ENCODE assay signal across 31 cellular contexts in the genomic region with DNA sequence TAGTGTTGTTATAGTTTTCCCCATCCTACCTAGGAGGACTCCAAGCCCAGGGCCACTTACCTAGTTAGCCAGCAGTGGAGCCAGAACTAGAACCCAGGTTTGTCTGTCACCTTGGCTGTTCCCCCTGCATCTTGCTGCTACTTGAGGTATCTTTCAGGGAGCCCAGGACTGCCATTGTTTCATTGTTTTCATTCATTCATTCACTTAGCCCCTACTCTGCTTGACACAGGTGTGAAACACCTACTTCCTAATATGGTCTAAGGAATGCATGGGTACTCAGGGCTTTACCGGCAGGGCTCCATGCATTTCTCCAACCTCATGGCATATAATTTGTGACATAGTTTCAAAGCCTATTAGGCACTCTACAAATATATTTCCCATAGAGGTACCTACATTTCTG.
"Had no signal": no experiment of that assay in that cellular context is flagged by ENCODE, and none has a peak within 500 bp of the region (broad histone marks: within the 10 kb centered on the region; RNA-seq: fewer than 3 reads in every experiment).

No MANE protein-coding gene starts in this region.

- H3K36me3 Mint-ChIP-seq: activated naive CD4-positive, alpha-beta T cell treated with anti-CD3 and anti-CD28 coated beads, Interleukin-2, amount 50 U/mL, for 24 hours; activated naive CD8-positive, alpha-beta T cell treated with anti-CD3 and anti-CD28 coated beads for 36 hours had no signal

- H3K27me3 ChIP-seq: adrenal gland, body of pancreas, gastrocnemius medialis, heart left ventricle had no signal

- H3K9me3 ChIP-seq: adrenal gland, body of pancreas, gastrocnemius medialis, heart left ventricle had no signal

- FAIRE-seq: colon, TTC549 had no signal

- H3K9me3 Mint-ChIP-seq: activated B cell treated with CpG ODN at 0.5 μM for 24 hours; activated CD8-positive, alpha-beta T cell treated with anti-CD3 and anti-CD28 coated beads for 36 hours; activated naive CD4-positive, alpha-beta T cell treated with anti-CD3 and anti-CD28 coated beads, Interleukin-2, amount 50 U/mL, for 24 hours; activated naive CD8-positive, alpha-beta T cell treated with anti-CD3 and anti-CD28 coated beads for 36 hours; activated naive CD8-positive, alpha-beta T cell treated with anti-CD3 and anti-CD28 coated beads, Interleukin-2, amount 50 U/mL, for 24 hours; activated T-cell treated with anti-CD3 and anti-CD28 coated beads, Interleukin-2, amount 50 U/mL, for 4 hours; activated T-helper 17 cell treated with anti-CD3 and anti-CD28 coated beads, Interleukin-2, amount 50 U/mL, for 72 hours had no signal

- ATAC-seq: activated CD4-positive, CD25-positive, alpha-beta regulatory T cell treated with anti-CD3 and anti-CD28 coated beads, Interleukin-2, amount 50 U/mL, for 24 hours; activated CD8-positive, alpha-beta T cell treated with anti-CD3 and anti-CD28 coated beads for 36 hours; activated naive CD8-positive, alpha-beta T cell treated with anti-CD3 and anti-CD28 coated beads, Interleukin-2, amount 50 U/mL, for 24 hours; activated T-cell treated with anti-CD3 and anti-CD28 coated beads, Interleukin-2, amount 50 U/mL, for 4 hours; activated T-helper 17 cell treated with anti-CD3 and anti-CD28 coated beads, Interleukin-2, amount 50 U/mL, for 72 hours; body of pancreas; esophagus mucosa; gastrocnemius medialis; heart left ventricle; T-helper 17 cell had no signal

- H3K4me3 Mint-ChIP-seq: activated B cell treated with CpG ODN at 0.5 μM for 24 hours; activated CD8-positive, alpha-beta T cell treated with anti-CD3 and anti-CD28 coated beads for 36 hours; activated naive CD4-positive, alpha-beta T cell treated with anti-CD3 and anti-CD28 coated beads, Interleukin-2, amount 50 U/mL, for 24 hours; activated naive CD8-positive, alpha-beta T cell treated with anti-CD3 and anti-CD28 coated beads for 36 hours; activated naive CD8-positive, alpha-beta T cell treated with anti-CD3 and anti-CD28 coated beads, Interleukin-2, amount 50 U/mL, for 24 hours; activated T-cell treated with anti-CD3 and anti-CD28 coated beads, Interleukin-2, amount 50 U/mL, for 4 hours; activated T-helper 17 cell treated with anti-CD3 and anti-CD28 coated beads, Interleukin-2, amount 50 U/mL, for 72 hours; T-helper 17 cell had no signal

- H3K27me3 Mint-ChIP-seq: activated B cell treated with CpG ODN at 0.5 μM for 24 hours; activated CD8-positive, alpha-beta T cell treated with anti-CD3 and anti-CD28 coated beads for 36 hours; activated naive CD4-positive, alpha-beta T cell treated with anti-CD3 and anti-CD28 coated beads, Interleukin-2, amount 50 U/mL, for 24 hours; activated naive CD8-positive, alpha-beta T cell treated with anti-CD3 and anti-CD28 coated beads for 36 hours; activated naive CD8-positive, alpha-beta T cell treated with anti-CD3 and anti-CD28 coated beads, Interleukin-2, amount 50 U/mL, for 24 hours; activated T-helper 17 cell treated with anti-CD3 and anti-CD28 coated beads, Interleukin-2, amount 50 U/mL, for 72 hours had no signal

- H3K27ac ChIP-seq: adrenal gland, body of pancreas, gastrocnemius medialis, heart left ventricle, VCaP had no signal

- H3K36me3 ChIP-seq: gastrocnemius medialis had no signal

- DNase-seq: activated B cell treated with CpG ODN at 0.5 μM for 24 hours; activated CD4-positive, alpha-beta T cell treated with anti-CD3 and anti-CD28 coated beads for 48 hours; activated CD4-positive, alpha-beta T cell treated with anti-CD3 and anti-CD28 coated beads, Interleukin-2, amount 50 U/mL, for 1 hour; activated CD4-positive, alpha-beta T cell treated with anti-CD3 and anti-CD28 coated beads, Interleukin-2, amount 50 U/mL, for 48 hours; activated CD8-positive, alpha-beta memory T cell treated with anti-CD3 and anti-CD28 coated beads for 24 hours; activated CD8-positive, alpha-beta T cell treated with anti-CD3 and anti-CD28 coated beads for 36 hours; activated effector memory CD4-positive, alpha-beta T cell treated with Interleukin-2 at 50 U/mL for 16 hours; activated gamma-delta T cell treated with Interleukin-2 at 50 U/mL for 16 hours; activated naive CD4-positive, alpha-beta T cell treated with Interleukin-2 at 50 U/mL for 16 hours; activated naive CD8-positive, alpha-beta T cell treated with anti-CD3 and anti-CD28 coated beads for 36 hours; activated naive CD8-positive, alpha-beta T cell treated with anti-CD3 and anti-CD28 coated beads, Interleukin-2, amount 50 U/mL, for 24 hours; activated T-cell treated with anti-CD3 and anti-CD28 coated beads, Interleukin-2, amount 50 U/mL, for 4 hours; adrenal gland; amygdala; aorta; body of pancreas; caudate nucleus; effector CD8-positive, alpha-beta T cell; foreskin fibroblast; gastrocnemius medialis; glutamatergic neuron; heart left ventricle; T-helper 1 cell; T-helper 17 cell had no signal

- H3K4me1 Mint-ChIP-seq: activated B cell treated with CpG ODN at 0.5 μM for 24 hours; activated naive CD4-positive, alpha-beta T cell treated with anti-CD3 and anti-CD28 coated beads, Interleukin-2, amount 50 U/mL, for 24 hours; activated naive CD8-positive, alpha-beta T cell treated with anti-CD3 and anti-CD28 coated beads for 36 hours; activated naive CD8-positive, alpha-beta T cell treated with anti-CD3 and anti-CD28 coated beads, Interleukin-2, amount 50 U/mL, for 24 hours; activated T-helper 17 cell treated with anti-CD3 and anti-CD28 coated beads, Interleukin-2, amount 50 U/mL, for 72 hours had no signal

- H3K4me3 ChIP-seq: adrenal gland, body of pancreas, gastrocnemius medialis, heart left ventricle had no signal

- H3K27ac Mint-ChIP-seq: activated B cell treated with CpG ODN at 0.5 μM for 24 hours; activated CD8-positive, alpha-beta T cell treated with anti-CD3 and anti-CD28 coated beads for 36 hours; activated naive CD4-positive, alpha-beta T cell treated with anti-CD3 and anti-CD28 coated beads, Interleukin-2, amount 50 U/mL, for 24 hours; activated naive CD8-positive, alpha-beta T cell treated with anti-CD3 and anti-CD28 coated beads for 36 hours; activated naive CD8-positive, alpha-beta T cell treated with anti-CD3 and anti-CD28 coated beads, Interleukin-2, amount 50 U/mL, for 24 hours; activated T-helper 17 cell treated with anti-CD3 and anti-CD28 coated beads, Interleukin-2, amount 50 U/mL, for 72 hours; T-helper 17 cell had no signal
